1 cellular context compared by ENCODE assay signal in genomic region chr9:37119907-37120839, GRCh38.
TF ChIP-seq lines count a peak whose summit lies in the region.

Gene ZCCHC7, plus strand, starts transcription at chr9:37120574.

TF ChIP-seq in HepG2, 621 proteins besides CTCF, POLR2A, EP300 and RAD21 (continued from another document and continues in another):
- no peak for TF ChIP-seq MAFK (conservative IDR thresholded peaks at IDR 0.05 in 1 of 2, IDR thresholded peaks at IDR 0.05 in 1 of 2; ENCODE audit: low read length in 2 of 2)
- TF ChIP-seq EHMT2 (IDR thresholded peaks at IDR 0.05; ENCODE audit: borderline replicate concordance, low read depth, low read length) = peak; percentile 45; the same call in 1 of the 2 replicates
- peak; percentile 55 for TF ChIP-seq SOX5 (CRISPR knock-in tag; IDR thresholded peaks at IDR 0.05; ENCODE audit: borderline replicate concordance)
- TF ChIP-seq TCF7 (IDR thresholded peaks at IDR 0.05; ENCODE audit: low read depth) = no peak
- 0 out of 2 replicates have a peak, but pooled peaks have one; percentile 12 for TF ChIP-seq KDM6A (CRISPR knock-in tag; IDR thresholded peaks at IDR 0.05; ENCODE audit: low read depth)
- TF ChIP-seq ZNF225 (CRISPR knock-in tag; IDR thresholded peaks at IDR 0.05) = peak; percentile 80
- TF ChIP-seq TFDP1 (CRISPR knock-in tag; IDR thresholded peaks at IDR 0.05; ENCODE audit: borderline replicate concordance) = peak; percentile 99
- no peak for TF ChIP-seq CEBPB (IDR thresholded peaks at IDR 0.05; ENCODE audit: borderline replicate concordance, low read depth, low read length)
- TF ChIP-seq ZNF124 (CRISPR knock-in tag; IDR thresholded peaks at IDR 0.05) = peak; percentile 66; the same call in 1 of the 2 replicates
- peak; percentile 75 for TF ChIP-seq MEIS2 (CRISPR knock-in tag; IDR thresholded peaks at IDR 0.05)
- no peak for TF ChIP-seq ZBTB37 (CRISPR knock-in tag; IDR thresholded peaks at IDR 0.05)
- no peak; the same call in 1 of the 2 replicates for TF ChIP-seq ZNF782 (CRISPR knock-in tag; IDR thresholded peaks at IDR 0.05; ENCODE audit: borderline replicate concordance)
- no peak for TF ChIP-seq FUBP1 (CRISPR knock-in tag; IDR thresholded peaks at IDR 0.05; ENCODE audit: borderline replicate concordance)
- TF ChIP-seq AKNA (CRISPR knock-in tag; IDR thresholded peaks at IDR 0.05; ENCODE audit: borderline replicate concordance) = peak; percentile 99
- TF ChIP-seq ELF1 (CRISPR knock-in tag; IDR thresholded peaks at IDR 0.05) = peak; percentile 92
- 0 out of 2 replicates have a peak, but pooled peaks have one; percentile 12 for TF ChIP-seq JUNB (CRISPR knock-in tag; IDR thresholded peaks at IDR 0.05; ENCODE audit: borderline replicate concordance)
- TF ChIP-seq ZNF556 (CRISPR knock-in tag; IDR thresholded peaks at IDR 0.05; ENCODE audit: borderline replicate concordance) = no peak
- peak; percentile 18; the same call in 1 of the 2 replicates for TF ChIP-seq CAMTA2 (CRISPR knock-in tag; IDR thresholded peaks at IDR 0.05; ENCODE audit: borderline replicate concordance)
- TF ChIP-seq EED (CRISPR knock-in tag; IDR thresholded peaks at IDR 0.05) = peak; percentile 87
- TF ChIP-seq ZNF331 (CRISPR knock-in tag; IDR thresholded peaks at IDR 0.05) = peak; percentile 91
- TF ChIP-seq PHF8 (CRISPR knock-in tag; IDR thresholded peaks at IDR 0.05) = peak; percentile 90
- TF ChIP-seq PRDM15 (CRISPR knock-in tag; IDR thresholded peaks at IDR 0.05) = peak; percentile 60; the same call in 1 of the 2 replicates
- peak; percentile 76; the same call in 1 of the 2 replicates for TF ChIP-seq ZNF318 (CRISPR knock-in tag; IDR thresholded peaks at IDR 0.05)
- TF ChIP-seq ZFP90 (CRISPR knock-in tag; IDR thresholded peaks at IDR 0.05; ENCODE audit: borderline replicate concordance) = peak; percentile 88; the same call in 1 of the 2 replicates
- peak; percentile 56; the same call in 1 of the 2 replicates for TF ChIP-seq ZNF350 (CRISPR knock-in tag; IDR thresholded peaks at IDR 0.05; ENCODE audit: borderline replicate concordance, low read depth)
- TF ChIP-seq ZNF17 (CRISPR knock-in tag; IDR thresholded peaks at IDR 0.05) = no peak
- TF ChIP-seq RBAK (CRISPR knock-in tag; IDR thresholded peaks at IDR 0.05) = no peak
- TF ChIP-seq ZNF232 (CRISPR knock-in tag; IDR thresholded peaks at IDR 0.05; ENCODE audit: borderline replicate concordance) = peak; percentile 98
